15 cellular contexts compared by ENCODE assay signal in the genomic region with DNA sequence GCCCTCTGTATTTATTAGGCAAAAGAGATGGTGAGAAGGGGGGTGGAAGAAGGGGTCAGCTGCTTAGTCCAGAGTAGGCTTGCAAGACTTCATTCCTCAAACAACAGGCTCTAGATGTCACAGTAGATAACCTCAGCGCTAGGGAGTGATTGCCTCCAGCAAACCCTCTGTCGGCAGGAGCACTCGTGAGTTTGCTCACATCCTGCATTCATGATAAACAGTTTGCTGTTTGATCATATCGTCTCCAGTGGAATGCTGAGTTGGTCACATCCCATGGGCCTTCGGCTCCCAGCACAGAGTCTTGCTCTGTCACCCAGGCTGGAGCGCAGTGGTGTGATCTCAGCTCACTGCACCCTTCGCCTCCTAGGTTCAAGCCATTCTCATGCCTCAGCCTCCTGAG. TPM values are rescaled to one million over a fixed set of nuclear protein-coding genes. Genes with fewer than 3 reads are reported as not detected.
DNase-seq lines count a peak whose midpoint lies in the region; ATAC-seq and TF ChIP-seq lines count a peak whose summit lies in the region.
"Had no signal": no experiment of that assay in that cellular context is flagged by ENCODE, and none has a peak within 500 bp of the region (broad histone marks: within the 10 kb centered on the region; RNA-seq: fewer than 3 reads in every experiment).

No MANE protein-coding gene starts in this region.

- no peak overlapping the region for H4K8ac ChIP-seq in neuronal stem cell (ENCODE audit: low read depth, low read length)

- H3K36me3 ChIP-seq in neuronal stem cell (replicated peaks in 1 of 2; ENCODE audit: control insufficient read depth in 2 of 2, insufficient read depth in 2 of 2, low read length in 2 of 2): peaks cover 0 to 2% of the 10 kb centered on the region in 2 donors
- H3K36me3 ChIP-seq: BLaER1 treated with 17β-estradiol and CSF1 and Interleukin-3, amounts not matched to agents 10 nM and 100 nM had no signal

- ATAC-seq in GM19463 (IDR thresholded peaks at IDR 0.05; ENCODE audit: unreplicated experiment): no peak
- no peak for ATAC-seq in HG03378 (IDR thresholded peaks at IDR 0.05; ENCODE audit: unreplicated experiment)
- no peak for ATAC-seq in HG03097 (IDR thresholded peaks at IDR 0.05; ENCODE audit: low FRiP score, unreplicated experiment)

- H3K4me2 ChIP-seq in neuronal stem cell (ENCODE audit: insufficient read depth, low read length, poor library complexity, severe bottlenecking): no peak overlapping the region
- H3K4me2 ChIP-seq: BLaER1 treated with 17β-estradiol and CSF1 and Interleukin-3, amounts not matched to agents 10 nM and 100 nM had no signal

- TF ChIP-seq CTCF in C4-2B (conservative IDR thresholded peaks at IDR 0.05) (no peak), VCaP (conservative IDR thresholded peaks at IDR 0.05) (no peak)

- H2BK5ac ChIP-seq in neuronal stem cell (ENCODE audit: low read length): no peak overlapping the region

- H3K14ac ChIP-seq in neuronal stem cell (ENCODE audit: low read length): peak overlapping the region; percentile 8

- WGBS in neuronal stem cell (ENCODE audit: extremely low coverage in 2 of 2, insufficient read length in 2 of 2, insufficient replicate concordance in 1 of 2), 2 donors: no CpG with 5 or more reads among the region's 7 CpGs

- H3K4me3 ChIP-seq in neuronal stem cell (ENCODE audit: low read length in 2 of 2): no peak overlapping the region
- H3K4me3 ChIP-seq: BLaER1 treated with 17β-estradiol and CSF1 and Interleukin-3, amounts not matched to agents 10 nM and 100 nM had no signal

- H3K4ac ChIP-seq in neuronal stem cell (ENCODE audit: low read length): no peak overlapping the region

- no peaks in the 10 kb centered on the region for H3K27me3 ChIP-seq in neuronal stem cell (ENCODE audit: control insufficient read depth in 3 of 3, insufficient read depth in 3 of 3, low read depth in 1 of 3, low read length in 3 of 3)
- H3K27me3 ChIP-seq: BLaER1 treated with 17β-estradiol and CSF1 and Interleukin-3, amounts not matched to agents 10 nM and 100 nM had no signal

- peak overlapping the region; percentile 13 for H2AFZ ChIP-seq in neuronal stem cell (ENCODE audit: low read length)

- DNase-seq in ELF-1 (ENCODE audit: low read depth, low spot score): peak; percentile 52
- no peak for DNase-seq in neuronal stem cell (ENCODE audit: low spot score)
- no peak for DNase-seq in activated CD4-positive, alpha-beta T cell treated with anti-CD3 and anti-CD28 coated beads for 1 hour
- DNase-seq: CD4-positive, CD25-positive, alpha-beta regulatory T cell; CD8-positive, alpha-beta memory T cell; COR-L47; GF-D8; H9 had no signal

- H3K23ac ChIP-seq in neuronal stem cell (ENCODE audit: low read depth, low read length, poor library complexity): no peak overlapping the region

- H3K27ac ChIP-seq in C4-2B: peak overlapping the region; percentile 22; the same call in 1 of the 2 replicates
- peak overlapping the region; percentile 78 for H3K27ac ChIP-seq in VCaP
- H3K27ac ChIP-seq in neuronal stem cell (replicated peaks; ENCODE audit: low read length): no peak overlapping the region
- H3K27ac ChIP-seq: BLaER1 treated with 17β-estradiol and CSF1 and Interleukin-3, amounts not matched to agents 10 nM and 100 nM; HL-60 had no signal

- H2AK5ac ChIP-seq in neuronal stem cell (ENCODE audit: low read depth, low read length): no peak overlapping the region

- no peak overlapping the region for H2BK15ac ChIP-seq in neuronal stem cell (ENCODE audit: low read length)

- H3K4me1 ChIP-seq in neuronal stem cell (ENCODE audit: control insufficient read depth in 2 of 2, insufficient read depth in 1 of 2, low read depth in 1 of 2, low read length in 2 of 2): peaks cover 0 to 11% of the 10 kb centered on the region in 2 donors

- no peak overlapping the region for H4K91ac ChIP-seq in neuronal stem cell (ENCODE audit: low read depth, low read length, poor library complexity)

- H3K9me3 ChIP-seq in neuronal stem cell (replicated peaks in 1 of 2; ENCODE audit: control insufficient read depth in 2 of 2, insufficient read depth in 1 of 2, low read depth in 1 of 2, low read length in 2 of 2): peaks cover 0 to 18% of the 10 kb centered on the region in 2 donors
- H3K9me3 ChIP-seq: BLaER1 treated with 17β-estradiol and CSF1 and Interleukin-3, amounts not matched to agents 10 nM and 100 nM had no signal

- H3K9ac ChIP-seq in neuronal stem cell (ENCODE audit: low read depth, low read length, poor library complexity): no peak overlapping the region
- H3K9ac ChIP-seq: BLaER1 treated with 17β-estradiol and CSF1 and Interleukin-3, amounts not matched to agents 10 nM and 100 nM had no signal

- no peak overlapping the region for H3K18ac ChIP-seq in neuronal stem cell (ENCODE audit: low read length)

- H2BK12ac ChIP-seq in neuronal stem cell (ENCODE audit: low read length): no peak overlapping the region

- no peak overlapping the region for H2BK120ac ChIP-seq in neuronal stem cell (ENCODE audit: low read depth, low read length)

- H3K79me1 ChIP-seq in neuronal stem cell (ENCODE audit: low read depth, low read length): no peaks in the 10 kb centered on the region

RNA-seq across cellular contexts. Expression of a gene that starts 3.6 kb away (rescaled TPM):
- 1.5 TPM for polyA plus RNA-seq in neuronal stem cell (2013, experiment 1 of 2)
- polyA plus RNA-seq in neuronal stem cell (2013, experiment 2 of 2): 2.2 TPM
- polyA plus RNA-seq: CD4-positive, CD25-positive, alpha-beta regulatory T cell; CD8-positive, alpha-beta memory T cell had no signal
